Comparison of ENCODE assay signal across 11 cellular contexts in genomic region chr14:21233457-21234076, GRCh38. TPM values are rescaled to one million over a fixed set of nuclear protein-coding genes. Genes with fewer than 3 reads are reported as not detected.
DNase-seq lines count a peak whose midpoint lies in the region; ATAC-seq, FAIRE-seq and TF ChIP-seq lines count a peak whose summit lies in the region.
"Had no signal": no experiment of that assay in that cellular context is flagged by ENCODE, and none has a peak within 500 bp of the region (broad histone marks: within the 10 kb centered on the region; RNA-seq: fewer than 3 reads in every experiment).

No MANE protein-coding gene starts in this region.

- no peaks in the 10 kb centered on the region for H3K27me3 ChIP-seq in BJ (ENCODE audit: control insufficient read depth, insufficient read depth, low read length)
- H3K27me3 ChIP-seq: neutrophil had no signal

- no peak for DNase-seq in BJ (ENCODE audit: low read depth)
- DNase-seq in astrocyte of the cerebellum (ENCODE audit: low read depth), result no peak
- no peak for DNase-seq in kidney
- DNase-seq in coronary artery (ENCODE audit: low spot score), result no peak
- DNase-seq in MV-4-11 (lab: John Stamatoyannopoulos, UW), result no peak

- in situ Hi-C loops in astrocyte of the cerebellum (cut with HindIII; ENCODE audit: low sequenced_read_pairs), result no loop called here

- POLR2A ChIA-PET in BJ (lab: Charles Lee) (no interaction called here), HEK293 (lab: Yijun Ruan, JAX) (interaction anchor here (0.9 kb wide), 1 partner anchor 18 kb away, joined by 3 read pairs; no protein-coding TSS in a partner anchor)

- TF ChIP-seq CTCF in BJ (IDR thresholded peaks at IDR 0.05; ENCODE audit: insufficient read depth, low read depth, low read length), result peak; percentile 33; the same call in 1 of the 2 replicates
- no peak for TF ChIP-seq CTCF in HEK293 (tag by site-specific recombination; IDR thresholded peaks at IDR 0.05)
- peak; percentile 44 for TF ChIP-seq CTCF in astrocyte of the cerebellum (IDR thresholded peaks at IDR 0.05; ENCODE audit: low read depth, low read length, missing control alignments)
- peak; percentile 19 for TF ChIP-seq CTCF in kidney (IDR thresholded peaks at IDR 0.05; ENCODE audit: borderline replicate concordance, extremely low read depth, insufficient read depth)
- TF ChIP-seq CTCF in coronary artery (IDR thresholded peaks at IDR 0.05), result no peak

- H3K9me3 ChIP-seq in HEK293 (ENCODE audit: control insufficient read depth, insufficient read depth, low read depth, low read length), result no peaks in the 10 kb centered on the region
- H3K9me3 ChIP-seq in kidney (ENCODE audit: control insufficient read depth in 1 of 2, low read length in 2 of 2), result no peaks in the 10 kb centered on the region
- H3K9me3 ChIP-seq: neutrophil had no signal

- no peak overlapping the region for H3K4me3 ChIP-seq in BJ (ENCODE audit: low read depth, low read length)
- no peak overlapping the region for H3K4me3 ChIP-seq in HEK293 (ENCODE audit: low read depth, low read length)
- no peak overlapping the region for H3K4me3 ChIP-seq in astrocyte of the cerebellum (ENCODE audit: low read depth, low read length)
- no peak overlapping the region for H3K4me3 ChIP-seq in kidney (ENCODE audit: low read length in 2 of 2)
- H3K4me3 ChIP-seq in coronary artery, result no peak overlapping the region

- intact Hi-C loops in kidney (cut with DNase I), result no loop called here

- ATAC-seq in GM19328 (IDR thresholded peaks at IDR 0.05; ENCODE audit: unreplicated experiment) (no peak), HG02798 (IDR thresholded peaks at IDR 0.05; ENCODE audit: poor library complexity, unreplicated experiment) (no peak)

- CTCF ChIA-PET in BJ (lab: Yijun Ruan, JAX), result no interaction called here
- CTCF ChIA-PET in HEK293 (lab: Yijun Ruan, JAX), result no interaction called here

- H3K4me1 ChIP-seq in HEK293 (ENCODE audit: control insufficient read depth, insufficient read depth, low read length) (no peaks in the 10 kb centered on the region), kidney (ENCODE audit: control insufficient read depth in 1 of 2, insufficient read depth in 1 of 2, low read depth in 1 of 2, low read length in 2 of 2) (peaks cover 16 to 29% of the 10 kb centered on the region in 2 donors)

- H3K27ac ChIP-seq in HEK293 (ENCODE audit: extremely low read depth, low read depth, low read length), result no peak overlapping the region
- no peak overlapping the region for H3K27ac ChIP-seq in kidney (ENCODE audit: low read depth in 2 of 2, low read length in 2 of 2)
- no peak overlapping the region for H3K27ac ChIP-seq in coronary artery
- H3K27ac ChIP-seq: neutrophil had no signal

- no peak overlapping the region for H3K9ac ChIP-seq in kidney (ENCODE audit: low read length in 2 of 2)

- no peak for FAIRE-seq in kidney (lab: Jason Lieb, UNC)
- FAIRE-seq: GM18507 had no signal

- H3K36me3 ChIP-seq in BJ (ENCODE audit: control insufficient read depth, insufficient read depth, low read length), result peaks cover 7% of the 10 kb centered on the region
- peaks cover 71 to 95% of the 10 kb centered on the region in 2 experiments for H3K36me3 ChIP-seq in HEK293 (ENCODE audit: control insufficient read depth in 2 of 2, insufficient read depth in 1 of 2, low read length in 2 of 2)
- H3K36me3 ChIP-seq in kidney (ENCODE audit: control insufficient read depth in 1 of 2, insufficient read depth in 2 of 2, low read length in 2 of 2), result peaks cover 18 to 49% of the 10 kb centered on the region in 2 donors

TF ChIP-seq in HEK293, 187 proteins besides CTCF, POLR2A, EP300 and RAD21:
- peak; percentile 95 for TF ChIP-seq PRDM10 (tag by site-specific recombination; IDR thresholded peaks at IDR 0.05)
- 0 out of 2 replicates have a peak, but pooled peaks have one; percentile 14 for TF ChIP-seq PATZ1 (tag by site-specific recombination; IDR thresholded peaks at IDR 0.05)
- TF ChIP-seq ZFHX2 (tag by site-specific recombination; conservative IDR thresholded peaks at IDR 0.05), result no peak
- TF ChIP-seq YY2 (tag by site-specific recombination; IDR thresholded peaks at IDR 0.05), result no peak
- TF ChIP-seq PRDM6 (tag by site-specific recombination; IDR thresholded peaks at IDR 0.05), result peak; percentile 72
- TF ChIP-seq ZNF660 (tag by site-specific recombination; IDR thresholded peaks at IDR 0.05), result 0 out of 2 replicates have a peak, but pooled peaks have one; percentile 19
- TF ChIP-seq ATF2 (tag by site-specific recombination; IDR thresholded peaks at IDR 0.05; ENCODE audit: low read depth), result peak; percentile 36; the same call in 1 of the 2 replicates
- TF ChIP-seq ZNF580 (tag by site-specific recombination; IDR thresholded peaks at IDR 0.05), result no peak
- TF ChIP-seq ZNF654 (tag by site-specific recombination; IDR thresholded peaks at IDR 0.05; ENCODE audit: low read depth), result peak; percentile 18; the same call in 1 of the 2 replicates
- TF ChIP-seq ZFP37 (tag by site-specific recombination; IDR thresholded peaks at IDR 0.05), result peak; percentile 74; the same call in 1 of the 2 replicates

RNA-seq across cellular contexts. Expression of gene HNRNPC, which starts 35.7 kb away (rescaled TPM):
- 540 and 712 TPM in 2 replicates for polyA plus RNA-seq in BJ (2011; rRNA removed)
- 170 and 259 TPM in 2 replicates for polyA minus RNA-seq in BJ (2011; rRNA and poly(A)+ RNA removed)
- total RNA-seq in kidney, result 398 TPM
- 462 TPM for polyA plus RNA-seq in kidney (ENCODE audit: insufficient read depth, low read depth, low replicate concordance)

RNA-seq across cellular contexts. Expression of gene RPGRIP1, which starts 46.3 kb away (rescaled TPM):
- not detected in 2 replicates for polyA plus RNA-seq in BJ (2011; rRNA removed)
- polyA minus RNA-seq in BJ (2011; rRNA and poly(A)+ RNA removed), result not detected in 2 replicates
- 0.47 TPM for total RNA-seq in kidney
- polyA plus RNA-seq in kidney (ENCODE audit: insufficient read depth, low read depth, low replicate concordance), result not detected
- total RNA-seq: T-helper 2 cell treated with Interferon-gamma antibody and Interleukin-4, amounts not matched to agents 100 ng/mL and 5 ng/mL, for 36 hours had no signal

Comparison
In these comparisons a context has a peak if more than half of its experiments do, and no peak if none do; other contexts are left out.
1. CTCF ChIP-seq: peak in BJ (single experiment), astrocyte of the cerebellum (single experiment) and kidney (single experiment); none in HEK293 (single experiment) and coronary artery (single experiment).